Comparison of ENCODE assay signal across 16 cellular contexts in the genomic region with DNA sequence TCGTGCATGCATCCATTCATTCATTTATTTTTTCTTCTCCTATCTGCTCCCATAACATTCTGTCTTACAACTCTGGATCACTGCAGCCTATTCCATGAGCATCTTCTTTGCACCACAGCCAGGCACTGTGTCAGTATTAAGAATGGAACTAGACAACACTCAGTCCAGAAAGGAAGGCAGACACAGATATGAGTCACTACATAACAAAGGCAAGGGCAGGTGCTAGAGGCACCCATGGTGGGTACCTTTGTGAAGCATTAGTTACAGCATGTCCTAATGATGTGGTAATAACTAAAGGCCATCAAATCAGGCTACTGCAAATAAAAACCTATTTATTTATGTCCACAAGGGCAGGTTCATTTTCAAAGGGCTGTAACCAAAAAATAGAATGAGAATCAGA. TPM values are rescaled to one million over a fixed set of nuclear protein-coding genes. Genes with fewer than 3 reads are reported as not detected.
DNase-seq lines count a peak whose midpoint lies in the region; ATAC-seq, FAIRE-seq and TF ChIP-seq lines count a peak whose summit lies in the region.
"Had no signal": no experiment of that assay in that cellular context is flagged by ENCODE, and none has a peak within 500 bp of the region (broad histone marks: within the 10 kb centered on the region; RNA-seq: fewer than 3 reads in every experiment).

No MANE protein-coding gene starts in this region.

- dilution Hi-C loops in keratinocyte (cut with MboI; ENCODE audit: extremely low pct_ligation_motif_present, low sequenced_read_pairs): no loop called here

- no peak overlapping the region for H3K4me3 ChIP-seq in keratinocyte (ENCODE audit: control insufficient read depth in 2 of 3, extremely low read depth in 1 of 3, insufficient read depth in 2 of 3, low read depth in 1 of 3, low read length in 3 of 3)
- no peak overlapping the region for H3K4me3 ChIP-seq in BE2C (ENCODE audit: low read depth, low read length)
- no peak overlapping the region for H3K4me3 ChIP-seq in PC-9

- H3K9me1 ChIP-seq in keratinocyte (ENCODE audit: control insufficient read depth, extremely low read depth, insufficient read depth, low read length): no peaks in the 10 kb centered on the region

- ATAC-seq in HG02759 (IDR thresholded peaks at IDR 0.05; ENCODE audit: unreplicated experiment): peak; percentile 77
- ATAC-seq: activated T-helper 17 cell treated with anti-CD3 and anti-CD28 coated beads, Interleukin-2, amount 50 U/mL, for 72 hours; stimulated activated memory B cell treated with anti-CD40 and anti-IgM and Interleukin-4, amounts not matched to agents 10 μg/mL and 1 μg/mL and 100 μg/mL, for 72 hours had no signal

- H3K4me2 ChIP-seq in keratinocyte (ENCODE audit: control insufficient read depth, extremely low read depth, insufficient read depth, low read depth, low read length) (peak overlapping the region; percentile 72), PC-9 (no peak overlapping the region)

- no peak overlapping the region for H3K9ac ChIP-seq in keratinocyte (ENCODE audit: control insufficient read depth, extremely low read depth, insufficient read depth, low read length)

- H3K9me3 ChIP-seq in keratinocyte (ENCODE audit: control insufficient read depth, low read depth, low read length) (no peaks in the 10 kb centered on the region), BE2C (no peaks in the 10 kb centered on the region; the same call in 1 of the 2 replicates), PC-9 (ENCODE audit: insufficient read depth, low read depth) (no peaks in the 10 kb centered on the region)

- no peak for TF ChIP-seq CTCF in keratinocyte (optimal IDR thresholded peaks at IDR 0.05 in 1 of 3, IDR thresholded peaks at IDR 0.05 in 1 of 3, conservative IDR thresholded peaks at IDR 0.05 in 1 of 3; ENCODE audit: extremely low read depth in 1 of 3, insufficient read depth in 2 of 3, low read length in 3 of 3)
- TF ChIP-seq CTCF in BE2C (IDR thresholded peaks at IDR 0.05; ENCODE audit: low read depth, low read length): no peak
- TF ChIP-seq CTCF in PC-9 (conservative IDR thresholded peaks at IDR 0.05): no peak

- peak; percentile 23 for DNase-seq in Daoy (ENCODE audit: low read depth)
- peak; percentile 71 for DNase-seq in NCI-H774 (lab: John Stamatoyannopoulos, UW)
- DNase-seq in keratinocyte (ENCODE audit: low read depth, low spot score): no peak
- no peak for DNase-seq in effector CD8-positive, alpha-beta T cell (lab: John Stamatoyannopoulos, UW)
- DNase-seq in activated CD4-positive, alpha-beta T cell treated with anti-CD3 and anti-CD28 coated beads, Interleukin-2, amount 50 U/mL, for 4 hours: no peak
- DNase-seq in BE2C: no peak
- no peak for DNase-seq in PC-9
- DNase-seq: activated CD4-positive, alpha-beta memory T cell treated with anti-CD3 and anti-CD28 coated beads, Interleukin-2, amount 10 ng/mL, durations not matched to agents 7 days and 5 days; AML-193; effector memory CD4-positive, alpha-beta T cell; NCI-H510A; SIG-M5; stimulated activated CD4-positive, alpha-beta T cell treated with anti-CD3 and anti-CD28 coated beads, Interleukin-4, amount 100 ng/mL, for 4 hours had no signal

- H3K27ac ChIP-seq in keratinocyte (ENCODE audit: control insufficient read depth, insufficient read depth, low read length): peak overlapping the region; percentile 62
- H3K27ac ChIP-seq in PC-9: no peak overlapping the region

- no peaks in the 10 kb centered on the region for H3K9me2 ChIP-seq in PC-9 (ENCODE audit: insufficient read depth)

- POLR2A ChIA-PET in PC-9 (lab: Charles Lee; ENCODE audit: unreplicated experiment): no interaction called here

- H3K36me3 ChIP-seq in keratinocyte (ENCODE audit: control insufficient read depth in 2 of 2, extremely low read depth in 1 of 2, insufficient read depth in 2 of 2, low read length in 2 of 2): peaks cover 0 to 2% of the 10 kb centered on the region in 2 experiments
- no peaks in the 10 kb centered on the region for H3K36me3 ChIP-seq in BE2C
- no peaks in the 10 kb centered on the region for H3K36me3 ChIP-seq in PC-9 (ENCODE audit: low read depth)

- H3K79me2 ChIP-seq in keratinocyte (ENCODE audit: control insufficient read depth, insufficient read depth, low read length): peaks cover 62% of the 10 kb centered on the region
- H3K79me2 ChIP-seq in PC-9 (ENCODE audit: low read depth): no peaks in the 10 kb centered on the region

- FAIRE-seq in keratinocyte (lab: Jason Lieb, UNC): peak; percentile 91

- H3K27me3 ChIP-seq in keratinocyte (ENCODE audit: control insufficient read depth, extremely low read depth, insufficient read depth, low read length) (no peaks in the 10 kb centered on the region), BE2C (no peaks in the 10 kb centered on the region), PC-9 (ENCODE audit: insufficient read depth, low read depth) (peaks cover 6% of the 10 kb centered on the region; the same call in 1 of the 2 replicates)

- no TSS peak for BruUV-seq in PC-9 (replicated peaks; lab: Mats Ljungman, UMichigan)

- no peaks in the 10 kb centered on the region for H3F3A ChIP-seq in PC-9 (ENCODE audit: insufficient read depth, low read depth)

- no peaks in the 10 kb centered on the region for H4K20me1 ChIP-seq in keratinocyte (ENCODE audit: control insufficient read depth, extremely low read depth, insufficient read depth, low read length)
- H4K20me1 ChIP-seq in PC-9 (ENCODE audit: insufficient read depth): no peaks in the 10 kb centered on the region

- CTCF ChIA-PET in PC-9 (lab: Charles Lee): no interaction called here

- H2AFZ ChIP-seq in keratinocyte (ENCODE audit: control insufficient read depth, low read length): no peak overlapping the region
- no peak overlapping the region for H2AFZ ChIP-seq in PC-9

- intact Hi-C loops in PC-9 (cut with micrococcal nuclease; ENCODE audit: unreplicated experiment): no loop called here

- H3K4me1 ChIP-seq in keratinocyte (ENCODE audit: control insufficient read depth, extremely low read depth, insufficient read depth, low read length): peaks cover 52% of the 10 kb centered on the region
- H3K4me1 ChIP-seq in BE2C: peaks cover 6% of the 10 kb centered on the region
- H3K4me1 ChIP-seq in PC-9 (replicated peaks; ENCODE audit: insufficient read depth): peaks cover 21% of the 10 kb centered on the region; the same call in 1 of the 2 replicates

RNA-seq across cellular contexts. Expression of a gene that starts 28.1 kb away (rescaled TPM):
- 13.6 and 23.5 TPM in 2 replicates for total RNA-seq in Daoy (2014; rRNA removed; shearing (Covaris generic))
- 3.5 to 11.3 TPM (median 5.4 TPM) in 3 replicates for polyA plus RNA-seq in keratinocyte
- 5.2 TPM for polyA plus RNA-seq in keratinocyte (2011; ENCODE audit: low read depth)
- polyA plus RNA-seq in keratinocyte (2011; cell fraction: cytosol; rRNA removed): 1.9 and 3.5 TPM in 2 replicates
- 25.7 and 30.6 TPM in 2 replicates for polyA plus RNA-seq in keratinocyte (2011; cell fraction: nucleus; rRNA removed)
- 3.7 and 13.5 TPM in 2 replicates for polyA plus RNA-seq in keratinocyte (2012; ENCODE audit: low replicate concordance)
- polyA minus RNA-seq in keratinocyte: 20.5 to 79.6 TPM (median 25.8 TPM) in 3 replicates
- 15.0 TPM for polyA minus RNA-seq in keratinocyte (2011; cell fraction: cytosol; rRNA and poly(A)+ RNA removed)
- 104 and 127 TPM in 2 replicates for polyA minus RNA-seq in keratinocyte (2011; cell fraction: nucleus; rRNA and poly(A)+ RNA removed)
- polyA plus RNA-seq in BE2C (2012; ENCODE audit: insufficient read depth, insufficient read length, low read depth): 44.5 TPM
- 0.25 TPM in 1 of 2 replicates, not detected in the other for total RNA-seq in PC-9 (2021)
- total RNA-seq: activated CD4-positive, alpha-beta memory T cell treated with anti-CD3 and anti-CD28 coated beads, Interleukin-2, amount 10 ng/mL, durations not matched to agents 7 days and 5 days had no signal

Comparison
In these comparisons a context has a peak if more than half of its experiments do, and no peak if none do; other contexts are left out.
1. DNase-seq: peak in Daoy (single experiment) and NCI-H774 (single experiment); none in keratinocyte (single experiment), effector CD8-positive, alpha-beta T cell (single experiment), activated CD4-positive, alpha-beta T cell treated with anti-CD3 and anti-CD28 coated beads, Interleukin-2, amount 50 U/mL, for 4 hours (0 of 2), BE2C (single experiment) and PC-9 (0 of 2).
2. RNA of a gene that starts 28.1 kb away (total RNA-seq): 13.6 to 23.5 TPM in Daoy; 0.25 TPM in PC-9; every median in the first group is over 10 times any median in the second.